ENCODE assay signal across 12 cellular contexts in genomic region chr10:132459252-132460028, GRCh38.
DNase-seq lines count a peak whose midpoint lies in the region; ATAC-seq and TF ChIP-seq lines count a peak whose summit lies in the region.
"Had no signal": no experiment of that assay in that cellular context is flagged by ENCODE, and none has a peak within 500 bp of the region (broad histone marks: within the 10 kb centered on the region; RNA-seq: fewer than 3 reads in every experiment).

No MANE protein-coding gene starts in this region.

- ATAC-seq in left colon (peak; percentile 46), GM18868 (IDR thresholded peaks at IDR 0.05; ENCODE audit: unreplicated experiment) (no peak)

- no peaks in the 10 kb centered on the region for H3K36me3 ChIP-seq in spleen
- no peaks in the 10 kb centered on the region for H3K36me3 ChIP-seq in A673 (ENCODE audit: insufficient read depth, low read length, poor library complexity, severe bottlenecking)
- H3K36me3 ChIP-seq: uterus had no signal

- H3K27me3 ChIP-seq in spleen (replicated peaks in 1 of 7) (peaks cover 0 to 10% (median 0%) of the 10 kb centered on the region in 7 donors), A673 (replicated peaks; ENCODE audit: insufficient read depth, low read depth, low read length, poor library complexity) (no peaks in the 10 kb centered on the region)
- H3K27me3 ChIP-seq: uterus had no signal

- no TSS peak for BruUV-seq in A673 (replicated peaks; lab: Mats Ljungman, UMichigan)

- whole genome bisulfite sequencing in spleen, 5 donors: 84 to 92% (median 90%) methylated on average over 18 to 26 of the region's 26 CpGs

- H3K9me3 ChIP-seq in spleen (no peaks in the 10 kb centered on the region), A673 (ENCODE audit: low read depth, low read length, poor library complexity, severe bottlenecking) (no peaks in the 10 kb centered on the region)
- H3K9me3 ChIP-seq: uterus had no signal

- H3K4me3 ChIP-seq in spleen: no peak overlapping the region
- no peak overlapping the region for H3K4me3 ChIP-seq in A673 (ENCODE audit: low read depth, low read length, poor library complexity, severe bottlenecking)
- H3K4me3 ChIP-seq: uterus had no signal

- CTCF ChIA-PET in A673 (lab: Charles Lee): interaction anchor here (0.6 to 1.1 kb wide), 3 partner anchors 102 to 177 kb away, joined by 3 to 4 read pairs (median 3); no protein-coding TSS in a partner anchor

- TF ChIP-seq CTCF in spleen (IDR thresholded peaks at IDR 0.05 in 8 of 11, conservative IDR thresholded peaks at IDR 0.05 in 3 of 11): no peak
- TF ChIP-seq CTCF in A673 (conservative IDR thresholded peaks at IDR 0.05; ENCODE audit: low read depth, low read length): no peak

- intact Hi-C loops in left colon (cut with DNase I, micrococcal nuclease): loop anchor here (2.0 to 10.0 kb wide), 2 partner anchors 175 to 179 kb away; no protein-coding TSS in a partner anchor
- intact Hi-C loops in spleen (cut with DNase I; ENCODE audit: low total_unique reads): loop anchor here (2.0 to 10.0 kb wide), 2 partner anchors 75 to 179 kb away; partner anchors contain the start of gene INPP5A
- intact Hi-C loops in A673 (cut with micrococcal nuclease; ENCODE audit: unreplicated experiment): no loop called here

- DNase-seq in activated gamma-delta T cell treated with Interleukin-2 at 50 U/mL for 16 hours: peak; percentile 3
- DNase-seq in activated gamma-delta T cell (lab: John Stamatoyannopoulos, UW): no peak
- DNase-seq in SW480 (ENCODE audit: low spot score): peak; percentile 76
- DNase-seq in left colon: peak; percentile 59 to 74
- DNase-seq in spleen: peak; percentile 76
- DNase-seq in DMS79 (lab: John Stamatoyannopoulos, UW): no peak
- no peak for DNase-seq in A673 (ENCODE audit: low spot score)
- DNase-seq: cerebellar nuclear complex, NCI-H1436 treated with DMSO at 0.1 percent for 48 hours, NCI-H446 had no signal

- peaks cover 0 to 19% (median 7%) of the 10 kb centered on the region in 6 donors for H3K4me1 ChIP-seq in spleen
- H3K4me1 ChIP-seq in A673 (ENCODE audit: insufficient read depth, low read length, poor library complexity, severe bottlenecking): no peaks in the 10 kb centered on the region

- POLR2A ChIA-PET in A673 (lab: Charles Lee; ENCODE audit: low non-redundant PET): no interaction called here

- TF ChIP-seq POLR2A in spleen (IDR thresholded peaks at IDR 0.05): no peak

- H3K27ac ChIP-seq in spleen: no peak overlapping the region
- no peak overlapping the region for H3K27ac ChIP-seq in A673 (ENCODE audit: low read depth, low read length, poor library complexity, severe bottlenecking)
- H3K27ac ChIP-seq: uterus had no signal

Comparison
In these comparisons a context has a peak if more than half of its experiments do, and no peak if none do; other contexts are left out.
1. DNase-seq: peak in activated gamma-delta T cell treated with Interleukin-2 at 50 U/mL for 16 hours (single experiment), SW480 (single experiment), left colon (2 of 2) and spleen (single experiment); none in activated gamma-delta T cell (single experiment), DMS79 (single experiment) and A673 (single experiment).